Comparison of ENCODE assay signal across 34 cellular contexts in genomic region chr11:70842256-70842655, GRCh38.
"Had no signal": no experiment of that assay in that cellular context is flagged by ENCODE, and none has a peak within 500 bp of the region (broad histone marks: within the 10 kb centered on the region; RNA-seq: fewer than 3 reads in every experiment).

No MANE protein-coding gene starts in this region.

- DNase-seq: Karpas-422, Kasumi-1, MG63, MM.1S, MV-4-11, NCI-H1048, NCI-H1092, NCI-H1092 treated with DMSO at 0.1 percent for 48 hours, NCI-H1105, NCI-H1105 treated with DMSO at 0.1 percent for 48 hours, NCI-H1417, NCI-H1417 treated with DMSO at 0.1 percent for 48 hours, NCI-H1436, NCI-H1436 treated with DMSO at 0.1 percent for 48 hours, NCI-H146, NCI-H1694, NCI-H1694 treated with DMSO at 0.1 percent for 48 hours, NCI-H187, NCI-H187 treated with DMSO at 0.1 percent for 48 hours, NCI-H1930, NCI-H2029, NCI-H2029 treated with DMSO at 0.1 percent for 48 hours, NCI-H2081, NCI-H2081 treated with DMSO at 0.1 percent for 48 hours, NCI-H2107, NCI-H2171, NCI-H2171 treated with DMSO at 0.1 percent for 48 hours, NCI-H2227 treated with DMSO at 0.1 percent for 48 hours, NCI-H226, NCI-H345, NCI-H446, NCI-H446 treated with DMSO at 0.1 percent for 48 hours, NCI-H510A had no signal

- H3K27me3 ChIP-seq: MG63 had no signal

- H3K36me3 ChIP-seq: MG63 had no signal

- H3K4me2 ChIP-seq: KMS-11 had no signal

- H3K9me3 ChIP-seq: MG63 had no signal

- H3K9ac ChIP-seq: KMS-11 had no signal

- H3K4me3 ChIP-seq: MG63 had no signal

- H3K27ac ChIP-seq: KMS-11 had no signal
